ENCODE assay signal across 24 cellular contexts in the genomic region with DNA sequence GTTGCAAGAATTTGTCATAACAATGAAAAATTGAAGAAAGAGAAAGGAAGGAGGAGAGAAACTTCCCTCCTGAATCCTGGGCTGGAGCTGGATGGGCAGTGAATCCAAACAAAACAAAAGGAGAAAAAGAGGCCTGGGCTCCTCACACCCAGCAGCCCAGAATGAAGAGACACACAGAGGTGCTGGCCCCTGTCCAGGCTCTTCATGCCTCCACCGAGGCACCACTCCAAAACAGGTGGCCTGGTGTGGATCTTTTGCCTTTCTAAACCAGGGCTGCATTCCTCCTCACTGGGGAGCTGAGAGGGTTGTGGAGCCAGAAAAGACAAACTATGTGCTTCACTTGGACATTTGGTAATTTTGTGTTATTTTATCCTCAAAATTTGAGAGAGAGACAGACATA.
"Had no signal": no experiment of that assay in that cellular context is flagged by ENCODE, and none has a peak within 500 bp of the region (broad histone marks: within the 10 kb centered on the region; RNA-seq: fewer than 3 reads in every experiment).

No MANE protein-coding gene starts in this region.

- H3K9me3 ChIP-seq: esophagus squamous epithelium, heart right ventricle, left ventricle myocardium inferior, lower lobe of right lung, mucosa of descending colon, sigmoid colon, stomach, tibial artery had no signal

- H3K27ac ChIP-seq: esophagus squamous epithelium, heart right ventricle, left ventricle myocardium inferior, lower lobe of right lung, neural progenitor cell, parathyroid adenoma, sigmoid colon, stomach, tibial artery had no signal

- H3K27me3 ChIP-seq: esophagus squamous epithelium, neural progenitor cell, sigmoid colon, stomach, tibial artery had no signal

- H3K4me3 ChIP-seq: esophagus squamous epithelium, heart right ventricle, left ventricle myocardium inferior, lower lobe of right lung, mucosa of descending colon, neural progenitor cell, sigmoid colon, stomach, tibial artery had no signal

- DNase-seq: cortex of kidney; effector memory CD8-positive, alpha-beta T cell; erythroblast; esophagus squamous epithelium; foreskin melanocyte; glutamatergic neuron; heart right ventricle; hippocampal formation; immature natural killer cell; islet precursor cell; kidney glomerular epithelial cell; left colon; left ventricle myocardium inferior; lower lobe of right lung; mucosa of descending colon; naive thymus-derived CD4-positive, alpha-beta T cell; sigmoid colon; stimulated activated CD4-positive, alpha-beta T cell treated with anti-CD3 and anti-CD28 coated beads, Interleukin-2, amount 100 ng/mL, for 24 hours; stimulated activated CD4-positive, alpha-beta T cell treated with anti-CD3 and anti-CD28 coated beads, Interleukin-4, amount 100 ng/mL, for 24 hours; stimulated activated naive CD4-positive, alpha-beta T cell treated with Interleukin-2 at 50 U/mL for 16 hours; stomach; tibial artery had no signal

- H3K4me1 ChIP-seq: esophagus squamous epithelium, heart right ventricle, left ventricle myocardium inferior, lower lobe of right lung, neural progenitor cell, parathyroid adenoma, stomach, tibial artery had no signal

- H3K36me3 ChIP-seq: esophagus squamous epithelium, heart right ventricle, left ventricle myocardium inferior, lower lobe of right lung, neural progenitor cell, sigmoid colon, stomach, tibial artery had no signal
